In the genomic region with DNA sequence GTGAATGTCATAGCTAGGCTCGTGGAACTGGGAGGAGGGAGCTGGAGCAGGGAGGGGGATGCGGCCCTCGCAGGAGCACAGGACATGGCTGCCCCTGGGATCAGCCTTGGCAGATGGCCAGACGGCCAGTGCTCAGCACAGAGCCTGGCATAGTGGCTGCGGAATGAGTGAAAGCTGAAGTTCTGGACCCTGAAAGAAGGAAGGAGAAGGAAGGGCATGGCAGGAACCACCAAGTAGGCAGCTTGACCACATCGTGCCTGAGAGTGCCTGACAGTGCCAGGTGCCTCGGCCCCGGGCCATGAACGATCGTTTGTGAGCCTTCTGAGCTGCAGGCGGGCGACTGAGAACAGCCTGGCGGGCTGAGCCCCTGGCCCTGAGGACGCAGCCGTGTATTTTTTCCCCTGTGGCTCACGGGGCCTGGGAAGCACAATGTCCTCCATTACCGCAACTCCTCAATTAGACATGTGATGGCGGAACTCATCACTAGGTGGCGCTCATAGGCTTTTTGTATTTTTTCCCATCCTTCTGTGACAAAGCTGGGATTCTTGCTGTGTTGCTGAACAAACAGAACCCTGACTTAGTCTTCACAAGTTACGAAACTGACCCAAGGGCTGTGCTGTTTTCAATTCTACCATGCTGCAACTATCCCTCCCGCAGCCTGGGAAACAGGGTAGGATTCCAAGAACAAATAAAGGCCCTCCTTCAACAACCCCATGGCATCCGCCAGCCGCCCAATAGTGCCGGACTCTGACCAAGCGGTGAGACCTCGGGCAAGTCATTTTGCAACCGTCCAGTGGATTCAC, we compare ENCODE assay signal across 8 cellular contexts. TPM values are rescaled to one million over a fixed set of nuclear protein-coding genes. Genes with fewer than 3 reads are reported as not detected.
A peak's percentile ranks its signal among the peaks of the same experiment; 100 is the strongest.
DNase-seq lines count a peak whose midpoint lies in the region; ATAC-seq and TF ChIP-seq lines count a peak whose summit lies in the region.

No MANE protein-coding gene starts in this region.

- TF ChIP-seq CTCF in HFF-Myc (IDR thresholded peaks at IDR 0.05; ENCODE audit: low read depth, low read length, missing control alignments): peak; percentile 75
- TF ChIP-seq CTCF in lung (IDR thresholded peaks at IDR 0.05; ENCODE audit: control extremely low read depth, extremely low read depth): peak; percentile 66

- no peak overlapping the region for H3K27ac ChIP-seq in effector memory CD4-positive, alpha-beta T cell (ENCODE audit: insufficient read depth, low read length, poor library complexity, severe bottlenecking)
- H3K27ac ChIP-seq in lung (ENCODE audit: low read depth in 1 of 2, low read length in 1 of 2): no peak overlapping the region

- no peaks in the 10 kb centered on the region for H3K4me1 ChIP-seq in effector memory CD4-positive, alpha-beta T cell (ENCODE audit: control insufficient read depth, insufficient read depth, low read length, poor library complexity, severe bottlenecking)
- H3K4me1 ChIP-seq in lung (ENCODE audit: control insufficient read depth in 2 of 2, insufficient read depth in 2 of 2, low read length in 2 of 2): peaks cover 0 to 8% of the 10 kb centered on the region in 2 donors

- no peaks in the 10 kb centered on the region for H3K27me3 ChIP-seq in effector memory CD4-positive, alpha-beta T cell (replicated peaks; ENCODE audit: control insufficient read depth, insufficient read depth, low read length, poor library complexity, severe bottlenecking)
- H3K27me3 ChIP-seq in lung (ENCODE audit: control insufficient read depth, insufficient read depth): no peaks in the 10 kb centered on the region

- H3K9me3 ChIP-seq in effector memory CD4-positive, alpha-beta T cell (ENCODE audit: control insufficient read depth, low read length): no peaks in the 10 kb centered on the region
- no peaks in the 10 kb centered on the region for H3K9me3 ChIP-seq in lung (ENCODE audit: control insufficient read depth in 2 of 2, insufficient read depth in 1 of 2, low read length in 1 of 2)

- DNase-seq in Caki2 (ENCODE audit: low read depth): peak; percentile 64
- peak; percentile 82 for DNase-seq in HFF-Myc (ENCODE audit: extremely low read depth, low read depth)
- peak; percentile 73 to 85 for DNase-seq in NCI-H446 (lab: John Stamatoyannopoulos, UW)
- DNase-seq in activated CD4-positive, alpha-beta T cell treated with anti-CD3 and anti-CD28 coated beads, Interleukin-2, amount 50 U/mL, for 24 hours (ENCODE audit: low read depth in 1 of 2, low spot score in 1 of 2): peak; percentile 24 to 29
- DNase-seq in effector memory CD4-positive, alpha-beta T cell: peak; percentile 14 to 37 (median 25)
- peak; percentile 80 for DNase-seq in lung (ENCODE audit: low spot score)
- DNase-seq in stimulated activated CD4-positive, alpha-beta T cell treated with anti-CD3 and anti-CD28 coated beads, TNF-alpha, amount 100 ng/mL, for 4 hours (ENCODE audit: low read depth in 3 of 3): peak in 2 of 3 experiments; percentile 9 to 13

- H3K4me3 ChIP-seq in HFF-Myc (replicated peaks; ENCODE audit: low read depth, low read length) (no peak overlapping the region), lung (no peak overlapping the region)
- H3K4me3 ChIP-seq in effector memory CD4-positive, alpha-beta T cell (ENCODE audit: insufficient read depth, low read depth, low read length, poor library complexity, severe bottlenecking): no peak overlapping the region

- WGBS in lung, 2 donors: 34 to 42% methylated on average over 27 of the region's 27 CpGs

- peak; percentile 95 for ATAC-seq in lung (ENCODE audit: insufficient read depth, low FRiP score)
- no peak for ATAC-seq in GM18870 (IDR thresholded peaks at IDR 0.05; ENCODE audit: unreplicated experiment)

- in situ Hi-C loops in Caki2 (cut with HindIII; ENCODE audit: low pct_unique_long_range_greater_than_20kb, low sequenced_read_pairs): no loop called here

- H3K36me3 ChIP-seq in effector memory CD4-positive, alpha-beta T cell (ENCODE audit: control insufficient read depth, insufficient read depth, low read length): no peaks in the 10 kb centered on the region
- H3K36me3 ChIP-seq in lung (ENCODE audit: control insufficient read depth in 2 of 2, insufficient read depth in 2 of 2, low read length in 2 of 2): no peaks in the 10 kb centered on the region

RNA-seq across cellular contexts. Expression of a gene that starts 29.9 kb away (rescaled TPM):
- 2.2 TPM in 1 of 2 replicates, not detected in the other for total RNA-seq in Caki2 (2014; rRNA removed; shearing (Covaris generic); ENCODE audit: low replicate concordance)
- total RNA-seq in lung: 1 to 10 TPM; 1.1 to 2.1 TPM
- polyA plus RNA-seq in lung: 1 to 10 TPM in 1 of 2 donors, under 1 TPM in 1; 0.91 to 1.6 TPM

RNA-seq across cellular contexts. Expression of a gene that starts 48.2 kb away (rescaled TPM):
- total RNA-seq in Caki2 (2014; rRNA removed; shearing (Covaris generic); ENCODE audit: low replicate concordance): not detected in 2 replicates
- not detected for total RNA-seq in lung
- under 1 TPM in 1 of 2 donors, not detected in 1; 0.02 TPM for polyA plus RNA-seq in lung

Comparison
In these comparisons a context has a peak if more than half of its experiments do, and no peak if none do; other contexts are left out.
1. DNase-seq: peak in every context shown above with its lines; median percentile 82 in HFF-Myc; 80 in lung; 79 in NCI-H446; 64 in Caki2; 26 in activated CD4-positive, alpha-beta T cell treated with anti-CD3 and anti-CD28 coated beads, Interleukin-2, amount 50 U/mL, for 24 hours; 25 in effector memory CD4-positive, alpha-beta T cell; 11 in stimulated activated CD4-positive, alpha-beta T cell treated with anti-CD3 and anti-CD28 coated beads, TNF-alpha, amount 100 ng/mL, for 4 hours.